8 cellular contexts compared by ENCODE assay signal in genomic region chr5:441996-442334, GRCh38. TPM values are rescaled to one million over a fixed set of nuclear protein-coding genes. Genes with fewer than 3 reads are reported as not detected.
A peak's percentile ranks its signal among the peaks of the same experiment; 100 is the strongest.
DNase-seq lines count a peak whose midpoint lies in the region; ATAC-seq, FAIRE-seq and TF ChIP-seq lines count a peak whose summit lies in the region.

No MANE protein-coding gene starts in this region.

- no peak overlapping the region for H4K8ac ChIP-seq in H1 (ENCODE audit: extremely low read depth, insufficient read depth, low read length)

- H3K36me3 ChIP-seq in OCI-LY1 (ENCODE audit: insufficient read depth, low read length) (peaks cover 11% of the 10 kb centered on the region; the same call in 1 of the 2 replicates), H1 (ENCODE audit: control insufficient read depth in 2 of 4, insufficient read depth in 4 of 4, low read length in 3 of 4) (peaks cover 0 to under 1% (median 0%) of the 10 kb centered on the region in 4 experiments; a peak in 1 of 8 replicates), neuron (ENCODE audit: insufficient read depth, low read length) (peaks cover 7% of the 10 kb centered on the region)

- TF ChIP-seq EP300 in H1 (IDR thresholded peaks at IDR 0.05; ENCODE audit: borderline replicate concordance in 1 of 2, low read depth in 2 of 2, low read length in 2 of 2), result no peak

- no peak overlapping the region for H3K56ac ChIP-seq in H1 (replicated peaks; ENCODE audit: insufficient read length, low read depth, low read length)

- H3K4me3 ChIP-seq in OCI-LY1 (ENCODE audit: low read depth, low read length, poor library complexity, severe bottlenecking), result peak overlapping the region; percentile 91
- H3K4me3 ChIP-seq in H1 (ENCODE audit: extremely low read depth in 1 of 4, insufficient read depth in 2 of 4, low read depth in 3 of 4, low read length in 4 of 4), result peak overlapping the region; percentile 90 to 95 (median 92); a peak in 7 of 8 replicates
- peak overlapping the region; percentile 93 for H3K4me3 ChIP-seq in neuron (ENCODE audit: low read length)

- DNase-seq in CD4-positive, alpha-beta T cell, result peak in 1 of 10 experiments; percentile 2
- DNase-seq in H1 (ENCODE audit: low read depth in 1 of 2, low spot score in 2 of 2) (no peak), HT-29 (ENCODE audit: low spot score) (no peak), C1 segment of cervical spinal cord (lab: John Stamatoyannopoulos, UW) (no peak)
- DNase-seq in activated effector memory CD4-positive, alpha-beta T cell treated with anti-CD3 and anti-CD28 coated beads, Interleukin-2, amount 50 U/mL, for 16 hours, result no peak

- TF ChIP-seq POLR2A in H1 (IDR thresholded peaks at IDR 0.05; ENCODE audit: control extremely low read depth in 1 of 2, low read depth in 2 of 2, low read length in 2 of 2), result no peak

- H2AK5ac ChIP-seq in H1 (ENCODE audit: low read depth, low read length), result no peak overlapping the region

- H2BK5ac ChIP-seq in H1 (ENCODE audit: low read depth, low read length), result no peak overlapping the region

- 0 out of 2 replicates have a peak, but pooled peaks cover 7% of the 10 kb centered on the region for H3K79me2 ChIP-seq in OCI-LY1 (ENCODE audit: insufficient read depth, low read length)
- peaks cover 0 to 8% of the 10 kb centered on the region in 2 experiments; a peak in 1 of 4 replicates for H3K79me2 ChIP-seq in H1 (ENCODE audit: control insufficient read depth in 1 of 2, insufficient read depth in 2 of 2, low read length in 2 of 2)

- peaks cover 9% of the 10 kb centered on the region; the same call in 1 of the 2 replicates for H3K79me1 ChIP-seq in H1 (ENCODE audit: low read depth, low read length)

- H2BK12ac ChIP-seq in H1 (ENCODE audit: low read depth, low read length), result no peak overlapping the region

- H3K9me3 ChIP-seq in CD4-positive, alpha-beta T cell (ENCODE audit: control insufficient read depth, low read length), result no peaks in the 10 kb centered on the region
- no peaks in the 10 kb centered on the region for H3K9me3 ChIP-seq in OCI-LY1 (ENCODE audit: low read length)
- H3K9me3 ChIP-seq in H1 (ENCODE audit: insufficient read depth in 2 of 2, low read depth in 1 of 2, low read length in 1 of 2), result no peaks in the 10 kb centered on the region
- H3K9me3 ChIP-seq in neuron (ENCODE audit: low read length), result no peaks in the 10 kb centered on the region

- peaks cover 13% of the 10 kb centered on the region; the same call in 1 of the 2 replicates for H3K23me2 ChIP-seq in H1 (ENCODE audit: low read depth, low read length)

- H3K4ac ChIP-seq in H1 (replicated peaks; ENCODE audit: insufficient read length, low read depth, low read length), result no peak overlapping the region

- peaks cover 2% of the 10 kb centered on the region for H3F3A ChIP-seq in OCI-LY1 (ENCODE audit: insufficient read depth, low read length)

- ATAC-seq in CD4-positive, alpha-beta T cell (ENCODE audit: poor library complexity), result no peak
- no peak for ATAC-seq in HG03432 (IDR thresholded peaks at IDR 0.05; ENCODE audit: unreplicated experiment)

- peak overlapping the region; percentile 96 for H3K4me3 Mint-ChIP-seq in CD4-positive, alpha-beta T cell

- no peak overlapping the region for H4K5ac ChIP-seq in H1 (ENCODE audit: insufficient read length, low read depth, low read length)

- intact Hi-C loops in CD4-positive, alpha-beta T cell (cut with DNase I, micrococcal nuclease), result loop anchor here (5.0 to 10.0 kb wide), 4 partner anchors 170 to 450 kb away; partner anchors contain the start of genes BRD9 (in 1 of the 2), CCDC127 (in 1 of the 2), CEP72 (in 1 of the 2) and PDCD6 (in 1 of the 2)

- H2AFZ ChIP-seq in OCI-LY1 (ENCODE audit: low read length), result no peak overlapping the region
- no peak overlapping the region for H2AFZ ChIP-seq in H1 (ENCODE audit: low read length)
- no peak overlapping the region for H2AFZ ChIP-seq in neuron (ENCODE audit: low read depth, low read length)

- TF ChIP-seq CTCF in CD4-positive, alpha-beta T cell (IDR thresholded peaks at IDR 0.05), result no peak
- TF ChIP-seq CTCF in OCI-LY1 (IDR thresholded peaks at IDR 0.05; ENCODE audit: low read length) (no peak), H1 (IDR thresholded peaks at IDR 0.05; ENCODE audit: control extremely low read depth in 1 of 3, insufficient read depth in 1 of 3, low read depth in 1 of 3, low read length in 3 of 3) (no peak)

- WGBS in H1 (ENCODE audit: extremely low coverage in 1 of 2, insufficient coverage in 1 of 2, insufficient read length in 1 of 2, insufficient replicate concordance in 2 of 2, low coverage in 1 of 2, low lambda C conversion rate in 2 of 2, missing lambda C conversion rate in 1 of 2), 2 experiments, result 88% methylated on average over 5 of the region's 5 CpGs; no CpG with 5 or more reads in 1 of the 2 experiments

- H3K27me3 Mint-ChIP-seq in CD4-positive, alpha-beta T cell, result no peaks in the 10 kb centered on the region

- H3K18ac ChIP-seq in H1 (ENCODE audit: extremely low read depth, low read length), result no peak overlapping the region

- no peaks in the 10 kb centered on the region for H4K20me1 ChIP-seq in OCI-LY1 (ENCODE audit: insufficient read depth, low read length)
- H4K20me1 ChIP-seq in H1 (replicated peaks in 1 of 2; ENCODE audit: control insufficient read depth in 1 of 2, insufficient read depth in 2 of 2, low read length in 2 of 2), result peaks cover 2 to 9% of the 10 kb centered on the region in 2 experiments

- POLR2A ChIA-PET in CD4-positive, alpha-beta T cell (lab: Charles Lee), result interaction anchor here (1.3 to 1.5 kb wide), 2 partner anchors 30 to 170 kb away, joined by 3 to 4 read pairs; partner anchors contain the start of gene CEP72
- POLR2A ChIA-PET in H1 (lab: Charles Lee; ENCODE audit: partially characterized antibody), result interaction anchor here (0.5 kb wide), 1 partner anchor 101 kb away, joined by 3 read pairs; no protein-coding TSS in a partner anchor

- no peak overlapping the region for H2BK15ac ChIP-seq in H1 (ENCODE audit: low read length)

- peaks cover 42% of the 10 kb centered on the region for H3K4me1 ChIP-seq in OCI-LY1 (ENCODE audit: insufficient read depth, low read length, severe bottlenecking)
- peaks cover 0 to 12% (median 8%) of the 10 kb centered on the region in 4 experiments; a peak in 5 of 7 replicates for H3K4me1 ChIP-seq in H1 (replicated peaks in 1 of 4; ENCODE audit: control insufficient read depth in 3 of 4, insufficient read depth in 4 of 4, low read length in 3 of 4)
- H3K4me1 ChIP-seq in neuron (ENCODE audit: insufficient read depth, low read length), result peaks cover 44% of the 10 kb centered on the region

- no peak for TF ChIP-seq RAD21 in H1 (IDR thresholded peaks at IDR 0.05 in 1 of 2, conservative IDR thresholded peaks at IDR 0.05 in 1 of 2; ENCODE audit: low read depth in 2 of 2, low read length in 2 of 2)

- H3K14ac ChIP-seq in H1 (ENCODE audit: insufficient read length), result no peak overlapping the region

- H3K36me3 Mint-ChIP-seq in CD4-positive, alpha-beta T cell (ENCODE audit: low read depth), result peaks cover 27% of the 10 kb centered on the region

- no peak overlapping the region for H3K23ac ChIP-seq in H1 (ENCODE audit: insufficient read length)

- FAIRE-seq in H1 (lab: Jason Lieb, UNC), result no peak

- H4K91ac ChIP-seq in H1 (replicated peaks; ENCODE audit: insufficient read length, low read length), result no peak overlapping the region

- H3K27ac ChIP-seq in CD4-positive, alpha-beta T cell (ENCODE audit: low read depth, low read length), result no peak overlapping the region
- no peak overlapping the region for H3K27ac ChIP-seq in OCI-LY1 (ENCODE audit: low read depth, low read length, poor library complexity, severe bottlenecking)
- no peak overlapping the region for H3K27ac ChIP-seq in H1 (ENCODE audit: low read depth, low read length)

- no peaks in the 10 kb centered on the region for H3K27me3 ChIP-seq in CD4-positive, alpha-beta T cell (ENCODE audit: control insufficient read depth, insufficient read depth, low read length)
- H3K27me3 ChIP-seq in OCI-LY1 (ENCODE audit: insufficient read depth, low read length) (no peaks in the 10 kb centered on the region), H1 (replicated peaks in 1 of 4; ENCODE audit: control insufficient read depth in 3 of 4, extremely low read depth in 1 of 4, insufficient read depth in 3 of 4, low read length in 3 of 4) (peaks cover 0 to 4% (median 0%) of the 10 kb centered on the region in 4 experiments; a peak in 2 of 7 replicates), neuron (ENCODE audit: insufficient read depth, low read length) (no peaks in the 10 kb centered on the region)

- H3K4me1 Mint-ChIP-seq in CD4-positive, alpha-beta T cell (ENCODE audit: low read depth), result peaks cover 36% of the 10 kb centered on the region

- CTCF ChIA-PET in CD4-positive, alpha-beta T cell (lab: Charles Lee), result interaction anchor here (0.7 kb wide), 1 partner anchor 11 kb away, joined by 7 read pairs; no protein-coding TSS in a partner anchor
- CTCF ChIA-PET in H1 (lab: Charles Lee; ENCODE audit: partially characterized antibody), result interaction anchor here (0.6 to 1.1 kb wide), 3 partner anchors 11 to 338 kb away, joined by 3 to 5 read pairs (median 4); no protein-coding TSS in a partner anchor

- no peak overlapping the region for H2BK120ac ChIP-seq in H1 (replicated peaks; ENCODE audit: low read depth, low read length)

- H3K27ac Mint-ChIP-seq in CD4-positive, alpha-beta T cell, result peak overlapping the region; percentile 93

- H3K9me2 ChIP-seq in OCI-LY1 (ENCODE audit: low read depth, low read length), result no peaks in the 10 kb centered on the region

- H3K9ac ChIP-seq in OCI-LY1 (ENCODE audit: low read length) (peak overlapping the region; percentile 88), H1 (replicated peaks in 1 of 4; ENCODE audit: extremely low read depth in 1 of 4, low read depth in 3 of 4, low read length in 3 of 4) (no peak overlapping the region)

- H2BK20ac ChIP-seq in H1 (ENCODE audit: low read length), result no peak overlapping the region

- H3K4me2 ChIP-seq in OCI-LY1 (ENCODE audit: low read length) (peak overlapping the region; percentile 89), H1 (ENCODE audit: insufficient read depth in 1 of 2, low read depth in 2 of 2, low read length in 2 of 2) (peak overlapping the region; percentile 77 to 96)

- no peaks in the 10 kb centered on the region for H3K9me3 Mint-ChIP-seq in CD4-positive, alpha-beta T cell

TF ChIP-seq in H1, 55 proteins besides CTCF, POLR2A, EP300 and RAD21 (continues in another document):
- TF ChIP-seq SIX5 (IDR thresholded peaks at IDR 0.05; ENCODE audit: low read depth, low read length), result no peak
- TF ChIP-seq PHF8 (conservative IDR thresholded peaks at IDR 0.05; ENCODE audit: low read depth, low read length), result no peak

RNA-seq across cellular contexts. Expression of gene EXOC3, which starts 1.0 kb away (rescaled TPM):
- total RNA-seq in CD4-positive, alpha-beta T cell, result 10 to 100 TPM; 82.4 to 84.1 TPM
- 27.5 and 30.0 TPM in 2 replicates for total RNA-seq in H1 (2021; fragmentation: NEBNext Ultra II Directional; extraction: Animal tissue kit (Norgen Biotek cat#: 25700))
- 14.4 and 19.5 TPM in 2 replicates for polyA plus RNA-seq in H1 (2011; rRNA removed)
- polyA plus RNA-seq in H1 (2011; cell fraction: cytosol; rRNA removed), result 17.3 TPM
- polyA plus RNA-seq in H1 (2011; cell fraction: nucleus; rRNA removed), result 38.7 TPM
- 24.9 to 34.9 TPM (median 31.8 TPM) in 4 replicates for polyA plus RNA-seq in H1 (2012, experiment 1 of 2)
- polyA plus RNA-seq in H1 (2012, experiment 2 of 2), result 19.3 TPM
- 16.3 TPM for polyA plus RNA-seq in H1 (2013, experiment 1 of 2)
- polyA plus RNA-seq in H1 (2013, experiment 2 of 2), result 14.9 TPM
- polyA minus RNA-seq in H1 (2011; rRNA and poly(A)+ RNA removed), result 16.7 and 19.2 TPM in 2 replicates
- polyA minus RNA-seq in H1 (2011; cell fraction: cytosol; rRNA and poly(A)+ RNA removed), result 12.9 TPM
- 14.7 TPM for polyA minus RNA-seq in H1 (2011; cell fraction: nucleus; rRNA and poly(A)+ RNA removed)
- 65.7 and 74.3 TPM in 2 replicates for total RNA-seq in HT-29 (2014; rRNA removed; shearing (Covaris generic))
